In the genomic region with DNA sequence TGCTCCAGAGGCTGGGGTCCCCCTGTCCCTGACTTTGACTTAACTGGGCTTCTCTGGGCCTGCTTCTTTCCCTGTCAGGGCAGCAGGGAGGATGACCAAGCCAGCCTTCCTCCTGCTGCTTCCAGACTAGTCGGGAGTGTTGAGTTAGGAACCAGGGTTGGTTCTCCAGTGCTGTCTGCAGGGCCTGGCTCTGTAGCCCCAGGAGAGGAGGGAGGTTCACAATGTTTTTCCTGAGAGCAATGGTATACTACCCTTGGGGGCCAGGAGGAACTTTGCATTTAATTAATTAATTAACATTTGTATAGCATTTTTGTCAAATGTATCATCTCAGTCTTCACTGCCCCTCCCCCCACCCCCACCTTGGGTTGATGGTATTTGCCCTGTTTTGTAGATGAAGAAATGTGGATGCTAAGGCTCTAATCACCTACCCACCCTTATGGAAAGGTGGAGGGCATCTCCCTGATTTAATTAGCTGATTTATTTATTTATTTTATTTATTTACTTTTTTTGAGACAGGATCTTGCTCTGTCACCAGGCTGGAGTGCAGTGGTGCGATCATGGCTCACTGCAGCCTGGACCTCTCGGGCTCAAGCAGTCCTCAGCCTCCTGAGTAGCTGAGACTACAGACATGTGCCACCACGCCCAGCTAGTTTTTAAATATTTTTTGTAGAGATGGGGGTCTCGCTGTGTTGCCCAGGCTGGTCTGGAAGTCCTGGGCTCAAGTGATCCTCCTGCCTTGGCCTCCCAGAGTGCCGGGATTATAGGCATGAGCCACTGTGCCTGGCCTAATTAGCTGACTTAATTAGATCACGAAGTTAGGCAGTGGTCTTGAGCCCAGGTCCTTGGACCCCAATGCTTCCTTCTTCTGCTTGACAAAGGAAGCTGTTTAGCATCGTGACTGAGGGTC, we compare ENCODE assay signal across 13 cellular contexts. TPM values are rescaled to one million over a fixed set of nuclear protein-coding genes. Genes with fewer than 3 reads are reported as not detected.
A peak's percentile ranks its signal among the peaks of the same experiment; 100 is the strongest.
DNase-seq lines count a peak whose midpoint lies in the region; ATAC-seq, FAIRE-seq and TF ChIP-seq lines count a peak whose summit lies in the region.
"Had no signal": no experiment of that assay in that cellular context is flagged by ENCODE, and none has a peak within 500 bp of the region (broad histone marks: within the 10 kb centered on the region; RNA-seq: fewer than 3 reads in every experiment).

No MANE protein-coding gene starts in this region.

- H3K27ac ChIP-seq in H1 (ENCODE audit: low read depth, low read length) (no peak overlapping the region), ovary (peak overlapping the region; percentile 18 to 78), transverse colon (peak overlapping the region; percentile 61 to 71 (median 66))
- H3K27ac ChIP-seq: cardiac muscle cell had no signal

- CTCF ChIA-PET in H1 (lab: Charles Lee; ENCODE audit: partially characterized antibody): interaction anchor here (0.6 to 12.2 kb wide), 5 partner anchors 9 to 159 kb away, joined by 3 to 118 read pairs (median 3); no protein-coding TSS in a partner anchor

- H3K79me2 ChIP-seq in Loucy (ENCODE audit: insufficient read depth, low read length): peaks cover 86% of the 10 kb centered on the region
- H3K79me2 ChIP-seq in H1 (ENCODE audit: control insufficient read depth in 1 of 2, insufficient read depth in 2 of 2, low read length in 2 of 2): no peaks in the 10 kb centered on the region

- TF ChIP-seq POLR2A in H1 (IDR thresholded peaks at IDR 0.05; ENCODE audit: control extremely low read depth in 1 of 2, low read depth in 2 of 2, low read length in 2 of 2) (peak in 1 of 2 experiments; percentile 58; a peak in 1 of 3 replicates), ovary (IDR thresholded peaks at IDR 0.05) (no peak), transverse colon (IDR thresholded peaks at IDR 0.05) (no peak)

- H3K23me2 ChIP-seq in H1 (ENCODE audit: low read depth, low read length): no peaks in the 10 kb centered on the region

- no peak overlapping the region for H4K8ac ChIP-seq in H1 (ENCODE audit: extremely low read depth, insufficient read depth, low read length)

- FAIRE-seq in H1 (lab: Jason Lieb, UNC): no peak
- FAIRE-seq: endothelial cell of umbilical vein had no signal

- H3K9ac ChIP-seq in Loucy (ENCODE audit: low read depth, low read length, poor library complexity, severe bottlenecking) (peak overlapping the region; percentile 71), H1 (replicated peaks in 1 of 4; ENCODE audit: extremely low read depth in 1 of 4, low read depth in 3 of 4, low read length in 3 of 4) (no peak overlapping the region)

- no peaks in the 10 kb centered on the region for H3K79me1 ChIP-seq in H1 (ENCODE audit: low read depth, low read length)

- in situ Hi-C loops in transverse colon (cut with MboI; ENCODE audit: low pct_ligation_motif_present in 1 of 4, low pct_unique_long_range_greater_than_20kb in 1 of 4, low sequenced_read_pairs in 3 of 4): no loop called here

- no peaks in the 10 kb centered on the region for H3K9me2 ChIP-seq in Loucy (replicated peaks; ENCODE audit: low read depth, low read length)

- no peak overlapping the region for H2BK15ac ChIP-seq in H1 (ENCODE audit: low read length)

- H2AFZ ChIP-seq in Loucy (ENCODE audit: low read length) (no peak overlapping the region), H1 (ENCODE audit: low read length) (no peak overlapping the region)

- no peak overlapping the region for H4K91ac ChIP-seq in H1 (replicated peaks; ENCODE audit: insufficient read length, low read length)

- POLR2A ChIA-PET in H1 (lab: Charles Lee; ENCODE audit: partially characterized antibody): interaction anchor here (1.4 to 1.6 kb wide), 2 partner anchors 9 to 11 kb away, joined by 4 to 5 read pairs; no protein-coding TSS in a partner anchor

- H4K5ac ChIP-seq in H1 (ENCODE audit: insufficient read length, low read depth, low read length): no peak overlapping the region

- WGBS in H1 (ENCODE audit: extremely low coverage in 1 of 2, insufficient coverage in 1 of 2, insufficient read length in 1 of 2, insufficient replicate concordance in 2 of 2, low coverage in 1 of 2, low lambda C conversion rate in 2 of 2, missing lambda C conversion rate in 1 of 2), 2 experiments: 88% methylated on average over 8 of the region's 8 CpGs; no CpG with 5 or more reads in 1 of the 2 experiments
- 87 to 93% (median 88%) methylated on average over 8 of the region's 8 CpGs for WGBS in ovary, 3 donors
- 93% methylated on average over 8 of the region's 8 CpGs; no CpG with 5 or more reads in 1 of the 2 donors for WGBS in transverse colon (ENCODE audit: low coverage in 1 of 2), 2 donors

- H2BK120ac ChIP-seq in H1 (replicated peaks; ENCODE audit: low read depth, low read length): no peak overlapping the region

- H3K4ac ChIP-seq in H1 (replicated peaks; ENCODE audit: insufficient read length, low read depth, low read length): peak overlapping the region; percentile 15

- TF ChIP-seq EP300 in H1 (IDR thresholded peaks at IDR 0.05; ENCODE audit: borderline replicate concordance in 1 of 2, low read depth in 2 of 2, low read length in 2 of 2) (no peak), ovary (IDR thresholded peaks at IDR 0.05) (no peak), transverse colon (IDR thresholded peaks at IDR 0.05; ENCODE audit: low read depth) (no peak)

- H3K27me3 ChIP-seq in Loucy (ENCODE audit: insufficient read depth, low read length, poor library complexity, severe bottlenecking) (no peaks in the 10 kb centered on the region), H1 (replicated peaks in 1 of 4; ENCODE audit: control insufficient read depth in 3 of 4, extremely low read depth in 1 of 4, insufficient read depth in 3 of 4, low read length in 3 of 4) (no peaks in the 10 kb centered on the region; a peak in 1 of 7 replicates), ovary (no peaks in the 10 kb centered on the region), transverse colon (no peaks in the 10 kb centered on the region)
- H3K27me3 ChIP-seq: cardiac muscle cell, SJCRH30 had no signal

- no peaks in the 10 kb centered on the region for H3K36me3 ChIP-seq in Loucy (ENCODE audit: insufficient read depth, low read length)
- H3K36me3 ChIP-seq in H1 (ENCODE audit: control insufficient read depth in 2 of 4, insufficient read depth in 4 of 4, low read length in 3 of 4): no peaks in the 10 kb centered on the region
- no peaks in the 10 kb centered on the region for H3K36me3 ChIP-seq in ovary
- H3K36me3 ChIP-seq in transverse colon: no peaks in the 10 kb centered on the region
- H3K36me3 ChIP-seq: cardiac muscle cell, SJCRH30 had no signal

- no peak for TF ChIP-seq RAD21 in H1 (IDR thresholded peaks at IDR 0.05 in 1 of 2, conservative IDR thresholded peaks at IDR 0.05 in 1 of 2; ENCODE audit: low read depth in 2 of 2, low read length in 2 of 2)

- no peak overlapping the region for H2BK12ac ChIP-seq in H1 (ENCODE audit: low read depth, low read length)

- no peaks in the 10 kb centered on the region for H4K20me1 ChIP-seq in Loucy (ENCODE audit: insufficient read depth, low read length, poor library complexity, severe bottlenecking)
- H4K20me1 ChIP-seq in H1 (replicated peaks in 1 of 2; ENCODE audit: control insufficient read depth in 1 of 2, insufficient read depth in 2 of 2, low read length in 2 of 2): no peaks in the 10 kb centered on the region

- 0 out of 2 replicates have a peak overlapping the region, but pooled peaks have one; percentile 19 for H2BK5ac ChIP-seq in H1 (ENCODE audit: low read depth, low read length)

- no peak overlapping the region; the same call in 1 of the 2 replicates for H2BK20ac ChIP-seq in H1 (ENCODE audit: low read length)

- TF ChIP-seq CTCF in Loucy (conservative IDR thresholded peaks at IDR 0.05; ENCODE audit: low read length): no peak
- TF ChIP-seq CTCF in H1 (IDR thresholded peaks at IDR 0.05; ENCODE audit: control extremely low read depth in 1 of 3, insufficient read depth in 1 of 3, low read depth in 1 of 3, low read length in 3 of 3): no peak
- no peak for TF ChIP-seq CTCF in ovary (IDR thresholded peaks at IDR 0.05)
- no peak for TF ChIP-seq CTCF in transverse colon (IDR thresholded peaks at IDR 0.05)

- H3K4me2 ChIP-seq in Loucy (ENCODE audit: low read depth, low read length, poor library complexity, severe bottlenecking): peak overlapping the region; percentile 81
- H3K4me2 ChIP-seq in H1 (ENCODE audit: insufficient read depth in 1 of 2, low read depth in 2 of 2, low read length in 2 of 2): peak overlapping the region in 1 of 2 experiments; percentile 14; a peak in 2 of 4 replicates

- H3F3A ChIP-seq in Loucy (ENCODE audit: low read depth): no peaks in the 10 kb centered on the region

- H3K14ac ChIP-seq in H1 (ENCODE audit: insufficient read length): no peak overlapping the region

- H3K23ac ChIP-seq in H1 (ENCODE audit: insufficient read length): no peak overlapping the region

- ATAC-seq in HG03045 (IDR thresholded peaks at IDR 0.05; ENCODE audit: unreplicated experiment) (no peak), GM18498 (IDR thresholded peaks at IDR 0.05; ENCODE audit: unreplicated experiment) (no peak)
- ATAC-seq: HCT116 had no signal

- H3K9me3 ChIP-seq in Loucy (ENCODE audit: insufficient read depth, low read depth, low read length): no peaks in the 10 kb centered on the region
- no peaks in the 10 kb centered on the region for H3K9me3 ChIP-seq in H1 (ENCODE audit: insufficient read depth in 2 of 2, low read depth in 1 of 2, low read length in 1 of 2)
- no peaks in the 10 kb centered on the region for H3K9me3 ChIP-seq in ovary
- no peaks in the 10 kb centered on the region for H3K9me3 ChIP-seq in transverse colon
- H3K9me3 ChIP-seq: SJCRH30 had no signal

- no peak overlapping the region for H3K18ac ChIP-seq in H1 (ENCODE audit: extremely low read depth, low read length)

- no peak overlapping the region for H3K56ac ChIP-seq in H1 (replicated peaks; ENCODE audit: insufficient read length, low read depth, low read length)

- H2AK5ac ChIP-seq in H1 (ENCODE audit: low read depth, low read length): peak overlapping the region; percentile 70; the same call in 1 of the 2 replicates

- H3K4me3 ChIP-seq in Loucy (ENCODE audit: low read length, poor library complexity, severe bottlenecking): peak overlapping the region; percentile 71
- no peak overlapping the region for H3K4me3 ChIP-seq in H1 (ENCODE audit: extremely low read depth in 1 of 4, insufficient read depth in 2 of 4, low read depth in 3 of 4, low read length in 4 of 4)
- no peak overlapping the region for H3K4me3 ChIP-seq in ovary
- no peak overlapping the region for H3K4me3 ChIP-seq in transverse colon
- H3K4me3 ChIP-seq: cardiac muscle cell, SJCRH30 had no signal

- H3K4me1 ChIP-seq in Loucy (ENCODE audit: insufficient read depth, low read length, poor library complexity, severe bottlenecking): peaks cover 98% of the 10 kb centered on the region
- peaks cover 5 to 16% (median 12%) of the 10 kb centered on the region in 4 experiments; a peak in 6 of 7 replicates for H3K4me1 ChIP-seq in H1 (replicated peaks in 1 of 4; ENCODE audit: control insufficient read depth in 3 of 4, insufficient read depth in 4 of 4, low read length in 3 of 4)
- peaks cover 48% of the 10 kb centered on the region for H3K4me1 ChIP-seq in ovary (ENCODE audit: insufficient read depth)
- H3K4me1 ChIP-seq in transverse colon: peaks cover 31 to 83% (median 53%) of the 10 kb centered on the region in 4 donors

- intact Hi-C loops in ovary (cut with DNase I) (no loop called here), transverse colon (cut with DNase I; ENCODE audit: low total_unique reads) (no loop called here)

- no peak for DNase-seq in H1 (ENCODE audit: low read depth in 1 of 2, low spot score in 2 of 2)
- peak in 2 of 5 donors; percentile 26 to 36 for DNase-seq in ovary
- DNase-seq in transverse colon: no peak
- no peak for DNase-seq in islet precursor cell
- DNase-seq: activated naive CD4-positive, alpha-beta T cell; occipital lobe; SJCRH30 had no signal

RNA-seq across cellular contexts. Expression of gene H6PD, which starts 6.6 kb away (rescaled TPM):
- 3.8 and 4.0 TPM in 2 replicates for total RNA-seq in H1 (2021; fragmentation: NEBNext Ultra II Directional; extraction: Animal tissue kit (Norgen Biotek cat#: 25700))
- polyA plus RNA-seq in H1 (2011; rRNA removed) (3.6 and 5.0 TPM in 2 replicates), ovary (10 to 100 TPM; 47.0 to 70.4 TPM)
- 3.7 TPM for polyA plus RNA-seq in H1 (2011; cell fraction: cytosol; rRNA removed)
- 6.8 TPM for polyA plus RNA-seq in H1 (2011; cell fraction: nucleus; rRNA removed)
- 3.3 to 5.0 TPM (median 3.8 TPM) in 4 replicates for polyA plus RNA-seq in H1 (2012, experiment 1 of 2)
- 3.4 TPM for polyA plus RNA-seq in H1 (2012, experiment 2 of 2)
- polyA plus RNA-seq in H1 (2013, experiment 1 of 2): 5.8 TPM
- 4.7 TPM for polyA plus RNA-seq in H1 (2013, experiment 2 of 2)
- 3.8 and 3.9 TPM in 2 replicates for polyA minus RNA-seq in H1 (2011; rRNA and poly(A)+ RNA removed)
- polyA minus RNA-seq in H1 (2011; cell fraction: cytosol; rRNA and poly(A)+ RNA removed): 3.4 TPM
- polyA minus RNA-seq in H1 (2011; cell fraction: nucleus; rRNA and poly(A)+ RNA removed): 3.4 TPM
- total RNA-seq in ovary (100 to 1,000 TPM in 3 of 7 donors, 10 to 100 TPM in 4; 63.8 to 148 (median 91.3) TPM), transverse colon (10 to 100 TPM; 24.1 to 49.4 (median 26.7) TPM)

RNA-seq across cellular contexts. Expression of gene SPSB1, which starts 51.5 kb away (rescaled TPM):
- total RNA-seq in H1 (2021; fragmentation: NEBNext Ultra II Directional; extraction: Animal tissue kit (Norgen Biotek cat#: 25700)): 4.0 and 5.3 TPM in 2 replicates
- polyA plus RNA-seq in H1 (2011; rRNA removed): 6.4 and 8.2 TPM in 2 replicates
- polyA plus RNA-seq in H1 (2011; cell fraction: cytosol; rRNA removed): 5.0 TPM
- polyA plus RNA-seq in H1 (2011; cell fraction: nucleus; rRNA removed): 5.0 TPM
- polyA plus RNA-seq in H1 (2012, experiment 1 of 2): 3.3 to 5.5 TPM (median 4.1 TPM) in 4 replicates
- 4.3 TPM for polyA plus RNA-seq in H1 (2012, experiment 2 of 2)
- 2.6 TPM for polyA plus RNA-seq in H1 (2013, experiment 1 of 2)
- polyA plus RNA-seq in H1 (2013, experiment 2 of 2): 2.9 TPM
- polyA minus RNA-seq in H1 (2011; rRNA and poly(A)+ RNA removed): 5.3 and 7.5 TPM in 2 replicates
- 4.0 TPM for polyA minus RNA-seq in H1 (2011; cell fraction: cytosol; rRNA and poly(A)+ RNA removed)
- polyA minus RNA-seq in H1 (2011; cell fraction: nucleus; rRNA and poly(A)+ RNA removed): 2.9 TPM
- total RNA-seq in ovary: 10 to 100 TPM; 20.6 to 69.6 (median 34.4) TPM
- 10 to 100 TPM; 20.4 to 35.2 TPM for polyA plus RNA-seq in ovary
- 10 to 100 TPM; 40.0 to 82.1 (median 52.6) TPM for total RNA-seq in transverse colon
